1 cellular context compared by ENCODE assay signal in genomic region chr2:10308866-10309265, GRCh38.
TF ChIP-seq lines count a peak whose summit lies in the region.

No MANE protein-coding gene starts in this region.

TF ChIP-seq in HepG2, 621 proteins besides CTCF, POLR2A, EP300 and RAD21 (continued from another document):
- TF ChIP-seq HMGXB3 (CRISPR knock-in tag; IDR thresholded peaks at IDR 0.05; ENCODE audit: borderline replicate concordance) (no peak), ZNF333 (CRISPR knock-in tag; IDR thresholded peaks at IDR 0.05; ENCODE audit: borderline replicate concordance) (no peak), ZNF275 (CRISPR knock-in tag; IDR thresholded peaks at IDR 0.05; ENCODE audit: borderline replicate concordance) (no peak), NR3C1 (CRISPR knock-in tag; IDR thresholded peaks at IDR 0.05) (no peak), SCMH1 (CRISPR knock-in tag; IDR thresholded peaks at IDR 0.05; ENCODE audit: borderline replicate concordance) (no peak), ZNF605 (CRISPR knock-in tag; IDR thresholded peaks at IDR 0.05) (0 out of 2 replicates have a peak, but pooled peaks have one; percentile 18), POGK (CRISPR knock-in tag; conservative IDR thresholded peaks at IDR 0.05) (no peak), E2F2 (CRISPR knock-in tag; IDR thresholded peaks at IDR 0.05; ENCODE audit: borderline replicate concordance) (no peak), ZNF121 (CRISPR knock-in tag; IDR thresholded peaks at IDR 0.05) (peak; percentile 90), TEAD3 (CRISPR knock-in tag; optimal IDR thresholded peaks at IDR 0.05; ENCODE audit: borderline replicate concordance) (no peak), PCBP2 (optimal IDR thresholded peaks at IDR 0.05; ENCODE audit: low read depth, low read length, poor library complexity, severe bottlenecking) (no peak), ZNF33B (CRISPR knock-in tag; IDR thresholded peaks at IDR 0.05) (no peak)
TF ChIP-seq in HepG2: peak in this region for 2.
